In genomic region chr3:37182816-37183215, GRCh38 we compare ENCODE assay signal across 1 cellular context.
TF ChIP-seq lines count a peak whose summit lies in the region.

No MANE protein-coding gene starts in this region.

TF ChIP-seq in SK-N-SH, 30 proteins besides CTCF, POLR2A, EP300 and RAD21 (continued from another document):
- TF ChIP-seq IRF3 (IDR thresholded peaks at IDR 0.05; ENCODE audit: low read depth, low read length) (no peak), RCOR1 (IDR thresholded peaks at IDR 0.05; ENCODE audit: low read length) (no peak)
